ENCODE assay signal across 12 cellular contexts in genomic region chr1:228107636-228108035, GRCh38. TPM values are rescaled to one million over a fixed set of nuclear protein-coding genes. Genes with fewer than 3 reads are reported as not detected.
DNase-seq lines count a peak whose midpoint lies in the region; ATAC-seq and TF ChIP-seq lines count a peak whose summit lies in the region.
"Had no signal": no experiment of that assay in that cellular context is flagged by ENCODE, and none has a peak within 500 bp of the region (broad histone marks: within the 10 kb centered on the region; RNA-seq: fewer than 3 reads in every experiment).

No MANE protein-coding gene starts in this region.

- peak overlapping the region; percentile 89 for H3K4me3 Mint-ChIP-seq in Calu3 (ENCODE audit: low read depth, unreplicated experiment)
- H3K4me3 Mint-ChIP-seq in IgD-negative memory B cell: peak overlapping the region; percentile 27 to 96 (median 89)
- peak overlapping the region; percentile 92 for H3K4me3 Mint-ChIP-seq in activated naive CD8-positive, alpha-beta T cell treated with anti-CD3 and anti-CD28 coated beads for 36 hours
- H3K4me3 Mint-ChIP-seq in natural killer cell treated with Interleukin-12 subunit alpha and Interleukin-12 subunit beta and Interleukin-15 and Interleukin-18, amount 100 ng/mL, for 72 hours: peak overlapping the region; percentile 91

- peaks cover 34% of the 10 kb centered on the region for H3K4me1 Mint-ChIP-seq in Calu3 (ENCODE audit: low read depth, unreplicated experiment)
- peaks cover 9 to 19% (median 16%) of the 10 kb centered on the region in 3 donors for H3K4me1 Mint-ChIP-seq in IgD-negative memory B cell
- peaks cover 17% of the 10 kb centered on the region for H3K4me1 Mint-ChIP-seq in activated naive CD8-positive, alpha-beta T cell treated with anti-CD3 and anti-CD28 coated beads for 36 hours
- peaks cover 19 to 29% of the 10 kb centered on the region in 2 donors for H3K4me1 Mint-ChIP-seq in natural killer cell treated with Interleukin-12 subunit alpha and Interleukin-12 subunit beta and Interleukin-15 and Interleukin-18, amount 100 ng/mL, for 72 hours (ENCODE audit: low read depth in 2 of 2)

- TF ChIP-seq CTCF in Calu3 (IDR thresholded peaks at IDR 0.05; ENCODE audit: unreplicated experiment): no peak

- intact Hi-C loops in Calu3 (cut with micrococcal nuclease; ENCODE audit: unreplicated experiment): no loop called here

- H3K27ac Mint-ChIP-seq in Calu3 (ENCODE audit: unreplicated experiment) (no peak overlapping the region), IgD-negative memory B cell (peak overlapping the region in 2 of 3 donors; percentile 74 to 86)
- H3K27ac Mint-ChIP-seq in activated naive CD8-positive, alpha-beta T cell treated with anti-CD3 and anti-CD28 coated beads for 36 hours: peak overlapping the region; percentile 16
- no peak overlapping the region for H3K27ac Mint-ChIP-seq in natural killer cell treated with Interleukin-12 subunit alpha and Interleukin-12 subunit beta and Interleukin-15 and Interleukin-18, amount 100 ng/mL, for 72 hours

- no peak for ATAC-seq in natural killer cell treated with Interleukin-12 subunit alpha and Interleukin-12 subunit beta and Interleukin-15 and Interleukin-18, amount 100 ng/mL, for 72 hours
- ATAC-seq in HG03135 (IDR thresholded peaks at IDR 0.05; ENCODE audit: unreplicated experiment): no peak
- ATAC-seq: activated CD4-positive, CD25-positive, alpha-beta regulatory T cell treated with anti-CD3 and anti-CD28 coated beads, Interleukin-2, amount 50 U/mL, for 24 hours; mucosa of descending colon had no signal

- H3K9me3 Mint-ChIP-seq in Calu3 (ENCODE audit: low read depth, unreplicated experiment) (no peaks in the 10 kb centered on the region), IgD-negative memory B cell (no peaks in the 10 kb centered on the region)
- H3K9me3 Mint-ChIP-seq in activated naive CD8-positive, alpha-beta T cell treated with anti-CD3 and anti-CD28 coated beads for 36 hours: no peaks in the 10 kb centered on the region
- H3K9me3 Mint-ChIP-seq in natural killer cell treated with Interleukin-12 subunit alpha and Interleukin-12 subunit beta and Interleukin-15 and Interleukin-18, amount 100 ng/mL, for 72 hours: no peaks in the 10 kb centered on the region

- no peaks in the 10 kb centered on the region for H3K27me3 Mint-ChIP-seq in Calu3 (ENCODE audit: unreplicated experiment)
- H3K27me3 Mint-ChIP-seq in IgD-negative memory B cell: no peaks in the 10 kb centered on the region
- H3K27me3 Mint-ChIP-seq in activated naive CD8-positive, alpha-beta T cell treated with anti-CD3 and anti-CD28 coated beads for 36 hours: no peaks in the 10 kb centered on the region
- H3K27me3 Mint-ChIP-seq in natural killer cell treated with Interleukin-12 subunit alpha and Interleukin-12 subunit beta and Interleukin-15 and Interleukin-18, amount 100 ng/mL, for 72 hours: no peaks in the 10 kb centered on the region

- CTCF ChIA-PET in Calu3 (lab: Charles Lee): no interaction called here

- DNase-seq in Calu3 (no peak), NCI-H1436 treated with DMSO at 0.1 percent for 48 hours (lab: John Stamatoyannopoulos, UW) (no peak), KG1 (lab: John Stamatoyannopoulos, UW) (no peak)
- no peak for DNase-seq in activated naive CD8-positive, alpha-beta T cell treated with anti-CD3 and anti-CD28 coated beads for 36 hours
- DNase-seq in natural killer cell treated with Interleukin-12 subunit alpha and Interleukin-12 subunit beta and Interleukin-15 and Interleukin-18, amount 100 ng/mL, for 72 hours (ENCODE audit: low spot score): no peak
- DNase-seq: hypothalamus, NCI-H345, small intestine had no signal

- BruUV-seq in Calu3 (replicated peaks; lab: Mats Ljungman, UMichigan): no TSS peak

- H3K36me3 Mint-ChIP-seq in Calu3 (ENCODE audit: insufficient read depth, unreplicated experiment) (peaks cover 73% of the 10 kb centered on the region), IgD-negative memory B cell (peaks cover 3% of the 10 kb centered on the region)
- peaks cover 7% of the 10 kb centered on the region for H3K36me3 Mint-ChIP-seq in activated naive CD8-positive, alpha-beta T cell treated with anti-CD3 and anti-CD28 coated beads for 36 hours
- H3K36me3 Mint-ChIP-seq in natural killer cell treated with Interleukin-12 subunit alpha and Interleukin-12 subunit beta and Interleukin-15 and Interleukin-18, amount 100 ng/mL, for 72 hours: no peaks in the 10 kb centered on the region

RNA-seq across cellular contexts. Expression of gene MRPL55, which starts 1.5 kb away (rescaled TPM):
- total RNA-seq in Calu3 (2022): 69.1 and 72.3 TPM in 2 replicates
- 146 TPM for polyA plus RNA-seq in IgD-negative memory B cell
- 10 to 100 TPM; 75.0 to 82.4 TPM for total RNA-seq in activated naive CD8-positive, alpha-beta T cell treated with anti-CD3 and anti-CD28 coated beads for 36 hours
- total RNA-seq in natural killer cell treated with Interleukin-12 subunit alpha and Interleukin-12 subunit beta and Interleukin-15 and Interleukin-18, amount 100 ng/mL, for 72 hours: 10 to 100 TPM; 42.5 to 68.8 TPM

RNA-seq across cellular contexts. Expression of gene C1orf35, which starts 4.5 kb away (rescaled TPM):
- total RNA-seq in Calu3 (2022): 38.1 and 39.3 TPM in 2 replicates
- 15.8 TPM for polyA plus RNA-seq in IgD-negative memory B cell
- total RNA-seq in activated naive CD8-positive, alpha-beta T cell treated with anti-CD3 and anti-CD28 coated beads for 36 hours: 10 to 100 TPM; 24.4 to 26.1 TPM
- 10 to 100 TPM; 16.4 to 26.7 TPM for total RNA-seq in natural killer cell treated with Interleukin-12 subunit alpha and Interleukin-12 subunit beta and Interleukin-15 and Interleukin-18, amount 100 ng/mL, for 72 hours

RNA-seq across cellular contexts. Expression of gene ARF1, which starts 25.1 kb away (rescaled TPM):
- total RNA-seq in Calu3 (2022): 510 and 512 TPM in 2 replicates
- polyA plus RNA-seq in IgD-negative memory B cell: 428 TPM
- 100 to 1,000 TPM; 342 to 350 TPM for total RNA-seq in activated naive CD8-positive, alpha-beta T cell treated with anti-CD3 and anti-CD28 coated beads for 36 hours
- 100 to 1,000 TPM; 415 to 503 TPM for total RNA-seq in natural killer cell treated with Interleukin-12 subunit alpha and Interleukin-12 subunit beta and Interleukin-15 and Interleukin-18, amount 100 ng/mL, for 72 hours

RNA-seq across cellular contexts. Expression of gene GUK1, which starts 32.4 kb away (rescaled TPM):
- total RNA-seq in Calu3 (2022): 238 and 262 TPM in 2 replicates
- polyA plus RNA-seq in IgD-negative memory B cell: 250 TPM
- total RNA-seq in activated naive CD8-positive, alpha-beta T cell treated with anti-CD3 and anti-CD28 coated beads for 36 hours: 100 to 1,000 TPM; 294 to 304 TPM
- 100 to 1,000 TPM; 296 to 329 TPM for total RNA-seq in natural killer cell treated with Interleukin-12 subunit alpha and Interleukin-12 subunit beta and Interleukin-15 and Interleukin-18, amount 100 ng/mL, for 72 hours

RNA-seq across cellular contexts. Expression of gene GJC2, which starts 42.1 kb away (rescaled TPM):
- 1.2 and 1.3 TPM in 2 replicates for total RNA-seq in Calu3 (2022)
- not detected for polyA plus RNA-seq in IgD-negative memory B cell
- 1 to 10 TPM; 1.1 to 1.2 TPM for total RNA-seq in activated naive CD8-positive, alpha-beta T cell treated with anti-CD3 and anti-CD28 coated beads for 36 hours
- total RNA-seq in natural killer cell treated with Interleukin-12 subunit alpha and Interleukin-12 subunit beta and Interleukin-15 and Interleukin-18, amount 100 ng/mL, for 72 hours: 1 to 10 TPM; 2.1 to 2.2 TPM

Comparison
In these comparisons a context has a peak if more than half of its experiments do, and no peak if none do; other contexts are left out.
1. H3K27ac Mint-ChIP-seq: peak in IgD-negative memory B cell (2 of 3) and activated naive CD8-positive, alpha-beta T cell treated with anti-CD3 and anti-CD28 coated beads for 36 hours (single experiment); none in Calu3 (single experiment) and natural killer cell treated with Interleukin-12 subunit alpha and Interleukin-12 subunit beta and Interleukin-15 and Interleukin-18, amount 100 ng/mL, for 72 hours (0 of 2).
2. Peak in every context shown above with its lines, with median percentiles within 50 percentile points of each other: H3K4me3 Mint-ChIP-seq.